ENCODE assay signal across 12 cellular contexts in the genomic region with DNA sequence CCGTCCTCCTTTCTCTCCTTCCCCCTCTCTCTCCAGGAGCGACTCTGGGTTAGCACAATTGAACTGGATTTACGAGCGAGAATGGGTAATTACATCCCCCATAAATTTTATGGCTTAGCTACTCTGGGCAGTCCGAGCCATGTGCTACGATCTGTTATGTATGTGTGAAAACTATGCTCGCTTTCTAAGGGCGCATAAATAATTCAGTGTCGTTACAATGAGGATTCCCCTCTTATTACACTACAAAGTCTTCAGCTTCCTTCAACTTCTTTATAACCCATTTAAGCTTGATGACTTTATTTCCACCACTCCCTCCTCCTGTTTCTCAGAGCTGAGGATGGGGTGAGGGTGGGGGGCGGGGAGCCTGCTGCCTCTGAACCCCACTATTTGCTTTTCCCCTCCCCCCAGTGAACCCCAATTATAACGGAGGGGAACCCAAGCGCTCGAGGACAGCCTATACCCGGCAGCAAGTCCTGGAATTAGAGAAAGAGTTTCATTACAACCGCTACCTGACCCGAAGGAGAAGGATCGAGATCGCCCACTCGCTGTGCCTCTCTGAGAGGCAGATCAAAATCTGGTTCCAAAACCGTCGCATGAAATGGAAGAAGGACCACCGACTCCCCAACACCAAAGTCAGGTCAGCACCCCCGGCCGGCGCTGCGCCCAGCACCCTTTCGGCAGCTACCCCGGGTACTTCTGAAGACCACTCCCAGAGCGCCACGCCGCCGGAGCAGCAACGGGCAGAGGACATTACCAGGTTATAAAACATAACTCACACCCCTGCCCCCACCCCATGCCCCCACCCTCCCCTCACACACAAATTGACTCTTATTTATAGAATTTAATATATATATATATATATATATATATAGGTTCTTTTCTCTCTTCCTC. TPM values are rescaled to one million over a fixed set of nuclear protein-coding genes. Genes with fewer than 3 reads are reported as not detected.
DNase-seq lines count a peak whose midpoint lies in the region; ATAC-seq, FAIRE-seq and TF ChIP-seq lines count a peak whose summit lies in the region.
"Had no signal": no experiment of that assay in that cellular context is flagged by ENCODE, and none has a peak within 500 bp of the region (broad histone marks: within the 10 kb centered on the region; RNA-seq: fewer than 3 reads in every experiment).

No MANE protein-coding gene starts in this region.

- no peak overlapping the region for H3K9ac ChIP-seq in MM.1S (ENCODE audit: low read length)

- H3K9me3 ChIP-seq in A549 (no peaks in the 10 kb centered on the region), ascending aorta (no peaks in the 10 kb centered on the region), MM.1S (replicated peaks; ENCODE audit: insufficient read depth, low read length) (no peaks in the 10 kb centered on the region)

- no peak for TF ChIP-seq RAD21 in A549 (conservative IDR thresholded peaks at IDR 0.05 in 1 of 2, IDR thresholded peaks at IDR 0.05 in 1 of 2)

- H3K4me2 ChIP-seq in A549: peak overlapping the region; percentile 87
- H3K4me2 ChIP-seq in MM.1S (ENCODE audit: low read depth, low read length): no peak overlapping the region

- WGBS in A549 (ENCODE audit: missing lambda C conversion rate): 65% methylated on average over 33 of the region's 33 CpGs

- H3K27ac ChIP-seq in A549 (peak overlapping the region; percentile 90 to 94), ascending aorta (no peak overlapping the region), MM.1S (ENCODE audit: low read length) (no peak overlapping the region)
- H3K27ac ChIP-seq: HL-60 had no signal

- DNase-seq in A549 (ENCODE audit: low read depth in 1 of 2, low spot score in 1 of 2): no peak
- no peak for DNase-seq in GM12891 (ENCODE audit: insufficient read length, low spot score)
- DNase-seq in ascending aorta (ENCODE audit: low spot score in 2 of 2): no peak
- DNase-seq in naive B cell: no peak
- no peak for DNase-seq in MM.1S
- DNase-seq in D341Med (ENCODE audit: low spot score): no peak
- DNase-seq: dorsolateral prefrontal cortex, NCI-H226 had no signal

- intact Hi-C loops in ascending aorta (cut with DNase I): no loop called here

- H3K27me3 Mint-ChIP-seq in naive B cell: peaks cover 84 to 92% (median 86%) of the 10 kb centered on the region in 3 donors

- no peak for TF ChIP-seq CTCF in A549 (IDR thresholded peaks at IDR 0.05)
- TF ChIP-seq CTCF in ascending aorta (IDR thresholded peaks at IDR 0.05): no peak
- no peak for TF ChIP-seq CTCF in MM.1S (IDR thresholded peaks at IDR 0.05; ENCODE audit: low read length)

- POLR2A ChIA-PET in A549 (lab: Yijun Ruan, JAX): interaction anchor here (0.6 to 2.9 kb wide), 7 partner anchors 10 to 134 kb away, joined by 3 to 19 read pairs (median 4); partner anchors contain the start of genes HOXC5 and SMUG1

- peaks cover 0 to 15% (median 0%) of the 10 kb centered on the region in 7 donors for H3K9me3 Mint-ChIP-seq in naive B cell

- ATAC-seq in A549: no peak
- ATAC-seq in naive B cell (ENCODE audit: low read depth in 2 of 2): no peak
- no peak for ATAC-seq in GM18519 (IDR thresholded peaks at IDR 0.05; ENCODE audit: low FRiP score, unreplicated experiment)
- ATAC-seq in HG02763 (IDR thresholded peaks at IDR 0.05; ENCODE audit: unreplicated experiment): no peak

- H3K79me2 ChIP-seq in MM.1S (ENCODE audit: low read length): no peaks in the 10 kb centered on the region

- FAIRE-seq in A549 (lab: Jason Lieb, UNC) (no peak), GM12891 (lab: Jason Lieb, UNC) (peak; percentile 16)

- TF ChIP-seq POLR2A in A549 (IDR thresholded peaks at IDR 0.05; ENCODE audit: low read length): no peak
- TF ChIP-seq POLR2A in GM12891 (IDR thresholded peaks at IDR 0.05; ENCODE audit: low read depth, low read length): no peak

- no peaks in the 10 kb centered on the region for H4K20me1 ChIP-seq in MM.1S (ENCODE audit: insufficient read depth, low read length)

- H3K27me3 ChIP-seq in ascending aorta (no peaks in the 10 kb centered on the region), MM.1S (replicated peaks; ENCODE audit: insufficient read depth, low read length) (peaks cover 85% of the 10 kb centered on the region)

- CTCF ChIA-PET in A549 (lab: Yijun Ruan, JAX): interaction anchor here (1.2 to 5.4 kb wide), 7 partner anchors 10 to 154 kb away, joined by 3 to 41 read pairs (median 5); partner anchors contain the start of gene HOXC5

- H3K4me1 ChIP-seq in A549: peaks cover 17% of the 10 kb centered on the region
- peaks cover 0 to 10% of the 10 kb centered on the region in 2 donors for H3K4me1 ChIP-seq in ascending aorta
- H3K4me1 ChIP-seq in MM.1S (ENCODE audit: low read length): no peaks in the 10 kb centered on the region

- peaks cover 28 to 50% (median 40%) of the 10 kb centered on the region in 3 donors for H3K4me1 Mint-ChIP-seq in naive B cell

- peaks cover 0 to 21% of the 10 kb centered on the region in 2 donors for H3K36me3 Mint-ChIP-seq in naive B cell

- H3K36me3 ChIP-seq in ascending aorta (no peaks in the 10 kb centered on the region), MM.1S (replicated peaks; ENCODE audit: insufficient read depth, low read length) (no peaks in the 10 kb centered on the region)

- H3K4me3 ChIP-seq in A549 (peak overlapping the region; percentile 67), ascending aorta (peak overlapping the region; percentile 53 to 80), MM.1S (ENCODE audit: low read length) (no peak overlapping the region)

- H3K9me2 ChIP-seq in MM.1S (replicated peaks; ENCODE audit: insufficient read depth, low read length): no peaks in the 10 kb centered on the region

- no peak overlapping the region for H2AFZ ChIP-seq in MM.1S (ENCODE audit: low read length)

- H3K27ac Mint-ChIP-seq in naive B cell: peak overlapping the region in 2 of 6 donors; percentile 80 to 89

- TF ChIP-seq EP300 in A549 (IDR thresholded peaks at IDR 0.05): no peak

- H3K4me3 Mint-ChIP-seq in naive B cell: peak overlapping the region; percentile 81 to 95 (median 90)

- H3F3A ChIP-seq in MM.1S (ENCODE audit: insufficient read depth, low read length): no peaks in the 10 kb centered on the region

TF ChIP-seq in GM12891, 5 proteins besides CTCF, POLR2A, EP300 and RAD21:
- TF ChIP-seq SPI1 (IDR thresholded peaks at IDR 0.05; ENCODE audit: low read depth, low read length): no peak
- no peak for TF ChIP-seq POU2F2 (IDR thresholded peaks at IDR 0.05; ENCODE audit: low read depth, low read length)
- TF ChIP-seq TAF1 (IDR thresholded peaks at IDR 0.05; ENCODE audit: low read depth, low read length): no peak
- TF ChIP-seq PAX5 (IDR thresholded peaks at IDR 0.05; ENCODE audit: insufficient read depth, low read length, severe bottlenecking): no peak
- no peak for TF ChIP-seq POLR2AphosphoS5 (IDR thresholded peaks at IDR 0.05; ENCODE audit: low read depth, low read length)

RNA-seq across cellular contexts. Expression of gene HOXC4, which starts 1.1 kb away (rescaled TPM):
- 1.3 and 1.5 TPM in 2 replicates for polyA plus RNA-seq in A549 (2011; rRNA removed)
- polyA plus RNA-seq in A549 (2012; cell fraction: cytosol; rRNA removed): 1.6 and 2.0 TPM in 2 replicates
- 1.5 and 1.7 TPM in 2 replicates for polyA plus RNA-seq in A549 (2012; cell fraction: nucleus; rRNA removed)
- 2.8 to 4.0 TPM (median 3.5 TPM) in 3 replicates for polyA plus RNA-seq in A549 (2017; fragmentation: RNase III; extraction: RNeasy Plus Mini Kit Qiagen cat#74134 plus additional on column Dnase treatment)
- polyA minus RNA-seq in A549 (2011; rRNA and poly(A)+ RNA removed): 0.19 TPM in 1 of 2 replicates, not detected in the other
- 2.6 TPM for polyA plus RNA-seq in GM12891 (2012; ENCODE audit: low read depth, missing spikeins)
- total RNA-seq in ascending aorta: 0.32 TPM
- 1 to 10 TPM in 1 of 6 donors, under 1 TPM in 4, not detected in 1; 0.17 to 1.0 (median 0.42) TPM for polyA plus RNA-seq in naive B cell (ENCODE audit: low read depth in 6 of 6)
- total RNA-seq: liver had no signal

RNA-seq across cellular contexts. Expression of gene HOXC5, which starts 21.8 kb away (rescaled TPM):
- polyA plus RNA-seq in A549 (2011; rRNA removed): 0.41 and 0.49 TPM in 2 replicates
- 0.83 and 1.1 TPM in 2 replicates for polyA plus RNA-seq in A549 (2012; cell fraction: cytosol; rRNA removed)
- 1.2 and 1.8 TPM in 2 replicates for polyA plus RNA-seq in A549 (2012; cell fraction: nucleus; rRNA removed)
- 0.64 to 1.1 TPM (median 0.98 TPM) in 3 replicates for polyA plus RNA-seq in A549 (2017; fragmentation: RNase III; extraction: RNeasy Plus Mini Kit Qiagen cat#74134 plus additional on column Dnase treatment)
- 0.29 TPM in 1 of 2 replicates, not detected in the other for polyA minus RNA-seq in A549 (2011; rRNA and poly(A)+ RNA removed)
- polyA plus RNA-seq in GM12891 (2012; ENCODE audit: low read depth, missing spikeins): not detected
- not detected for total RNA-seq in ascending aorta
- polyA plus RNA-seq in naive B cell (ENCODE audit: low read depth in 6 of 6): not detected
- total RNA-seq: dorsolateral prefrontal cortex, liver had no signal
- polyA plus RNA-seq: liver had no signal

RNA-seq across cellular contexts. Expression of gene HOXC6, which starts 26.4 kb away (rescaled TPM):
- 3.9 and 5.2 TPM in 2 replicates for polyA plus RNA-seq in A549 (2011; rRNA removed)
- polyA plus RNA-seq in A549 (2012; cell fraction: cytosol; rRNA removed): 5.2 and 6.2 TPM in 2 replicates
- polyA plus RNA-seq in A549 (2012; cell fraction: nucleus; rRNA removed): 9.9 and 11.6 TPM in 2 replicates
- 5.0 to 6.0 TPM (median 5.5 TPM) in 3 replicates for polyA plus RNA-seq in A549 (2017; fragmentation: RNase III; extraction: RNeasy Plus Mini Kit Qiagen cat#74134 plus additional on column Dnase treatment)
- polyA minus RNA-seq in A549 (2011; rRNA and poly(A)+ RNA removed): 3.9 and 4.7 TPM in 2 replicates
- polyA plus RNA-seq in GM12891 (2012; ENCODE audit: low read depth, missing spikeins): 0.14 TPM
- 7.6 TPM for total RNA-seq in ascending aorta
- polyA plus RNA-seq in naive B cell (ENCODE audit: low read depth in 6 of 6): not detected
- total RNA-seq: dorsolateral prefrontal cortex had no signal
- polyA plus RNA-seq: liver had no signal

RNA-seq across cellular contexts. Expression of gene HOXC8, which starts 45.9 kb away (rescaled TPM):
- polyA plus RNA-seq in A549 (2011; rRNA removed) (4.1 and 5.4 TPM in 2 replicates), A549 (2017; fragmentation: RNase III; extraction: RNeasy Plus Mini Kit Qiagen cat#74134 plus additional on column Dnase treatment) (5.3 to 5.7 TPM (median 5.4 TPM) in 3 replicates), naive B cell (ENCODE audit: low read depth in 6 of 6) (not detected)
- polyA plus RNA-seq in A549 (2012; cell fraction: cytosol; rRNA removed): 4.1 and 5.5 TPM in 2 replicates
- 2.0 and 2.4 TPM in 2 replicates for polyA plus RNA-seq in A549 (2012; cell fraction: nucleus; rRNA removed)
- polyA minus RNA-seq in A549 (2011; rRNA and poly(A)+ RNA removed): 1.8 and 2.3 TPM in 2 replicates
- not detected for polyA plus RNA-seq in GM12891 (2012; ENCODE audit: low read depth, missing spikeins)
- total RNA-seq in ascending aorta: 8.9 TPM
- total RNA-seq: dorsolateral prefrontal cortex, liver had no signal
- polyA plus RNA-seq: liver had no signal

RNA-seq across cellular contexts. Expression of gene HOXC9, which starts 54.7 kb away (rescaled TPM):
- polyA plus RNA-seq in A549 (2011; rRNA removed) (2.3 and 5.2 TPM in 2 replicates), A549 (2017; fragmentation: RNase III; extraction: RNeasy Plus Mini Kit Qiagen cat#74134 plus additional on column Dnase treatment) (5.7 to 6.6 TPM (median 6.2 TPM) in 3 replicates), naive B cell (ENCODE audit: low read depth in 6 of 6) (not detected)
- polyA plus RNA-seq in A549 (2012; cell fraction: cytosol; rRNA removed): 5.7 and 8.3 TPM in 2 replicates
- 5.1 and 6.8 TPM in 2 replicates for polyA plus RNA-seq in A549 (2012; cell fraction: nucleus; rRNA removed)
- polyA minus RNA-seq in A549 (2011; rRNA and poly(A)+ RNA removed): 0.29 and 0.88 TPM in 2 replicates
- polyA plus RNA-seq in GM12891 (2012; ENCODE audit: low read depth, missing spikeins): 0.06 TPM
- total RNA-seq in ascending aorta: 1.2 TPM
- total RNA-seq: dorsolateral prefrontal cortex, liver had no signal
- polyA plus RNA-seq: liver had no signal

Comparison
In these comparisons a context has a peak if more than half of its experiments do, and no peak if none do; other contexts are left out.
1. H3K27ac ChIP-seq: peak in A549 (2 of 2); none in ascending aorta (0 of 2) and MM.1S (single experiment).
2. RNA of gene HOXC6, which starts 26.4 kb away (polyA plus RNA-seq): 3.9 to 11.6 TPM in A549; not detected in naive B cell; every median in the first group is over 4 times any median in the second.